Comparison of ENCODE assay signal across 20 cellular contexts in the genomic region with DNA sequence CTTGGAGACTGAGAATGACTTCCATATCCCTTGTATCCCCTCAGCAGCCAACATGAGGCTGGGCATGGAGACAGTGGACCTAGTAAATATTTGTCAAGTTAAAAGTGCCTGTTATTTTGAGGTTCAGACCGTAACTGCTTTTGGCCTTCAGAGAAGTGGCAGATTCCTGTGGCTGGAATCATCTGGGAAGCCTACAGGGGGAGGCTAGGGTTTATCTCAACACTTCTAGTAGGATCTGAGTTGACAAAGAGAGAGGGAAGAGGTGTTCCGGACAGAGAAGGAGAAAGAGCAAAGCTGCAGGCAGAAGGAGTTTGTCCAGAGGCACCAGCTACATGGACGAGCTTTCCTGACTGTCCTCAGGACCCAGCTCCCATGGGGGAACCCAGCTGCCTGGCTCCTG. TPM values are rescaled to one million over a fixed set of nuclear protein-coding genes. Genes with fewer than 3 reads are reported as not detected.
"Had no signal": no experiment of that assay in that cellular context is flagged by ENCODE, and none has a peak within 500 bp of the region (broad histone marks: within the 10 kb centered on the region; RNA-seq: fewer than 3 reads in every experiment).

No MANE protein-coding gene starts in this region.

- H3K4me3 ChIP-seq: adrenal gland, neural progenitor cell, ovary, skin epidermis had no signal

- H3K27ac Mint-ChIP-seq: activated CD8-positive, alpha-beta memory T cell treated with anti-CD3 and anti-CD28 coated beads, Interleukin-2, amount 10 ng/mL, durations not matched to agents 7 days and 5 days; immature natural killer cell; neural progenitor cell; T-helper 17 cell had no signal

- H3K4me1 ChIP-seq: adrenal gland, foreskin keratinocyte, neural progenitor cell had no signal

- H3K9me3 Mint-ChIP-seq: activated T-cell treated with anti-CD3 and anti-CD28 coated beads, Interleukin-2, amount 50 U/mL, for 4 hours; immature natural killer cell; neural progenitor cell had no signal

- ATAC-seq: activated CD8-positive, alpha-beta memory T cell treated with anti-CD3 and anti-CD28 coated beads, Interleukin-2, amount 10 ng/mL, durations not matched to agents 7 days and 5 days; activated T-cell treated with anti-CD3 and anti-CD28 coated beads, Interleukin-2, amount 50 U/mL, for 4 hours; foreskin keratinocyte; T-helper 17 cell had no signal

- H3K9me3 ChIP-seq: adrenal gland, ovary had no signal

- DNase-seq: activated CD4-positive, alpha-beta T cell treated with anti-CD3 and anti-CD28 coated beads, Interleukin-2, amount 50 U/mL, for 48 hours; activated CD8-positive, alpha-beta memory T cell treated with anti-CD3 and anti-CD28 coated beads, Interleukin-2, amount 10 ng/mL, durations not matched to agents 7 days and 5 days; activated effector memory CD4-positive, alpha-beta T cell treated with Interleukin-2 at 50 U/mL for 16 hours; activated naive CD4-positive, alpha-beta T cell treated with anti-CD3 and anti-CD28 coated beads, Interleukin-2, amount 50 U/mL, for 16 hours; activated T-cell treated with anti-CD3 and anti-CD28 coated beads, Interleukin-2, amount 50 U/mL, for 4 hours; adrenal gland; caudate nucleus; foreskin keratinocyte; immature natural killer cell; naive B cell; ovary; stimulated activated CD4-positive, alpha-beta T cell treated with anti-CD3 and anti-CD28 coated beads, Interleukin-15, amount 100 ng/mL, for 24 hours; stimulated activated CD4-positive, alpha-beta T cell treated with anti-CD3 and anti-CD28 coated beads, Interleukin-4, amount 100 ng/mL, for 24 hours; stimulated activated naive CD4-positive, alpha-beta T cell; T-helper 17 cell; WERI-Rb-1 had no signal

- H3K36me3 Mint-ChIP-seq: activated CD8-positive, alpha-beta memory T cell treated with anti-CD3 and anti-CD28 coated beads, Interleukin-2, amount 10 ng/mL, durations not matched to agents 7 days and 5 days; immature natural killer cell; naive B cell; neural progenitor cell had no signal

- H3K36me3 ChIP-seq: adrenal gland, neural progenitor cell, ovary, WERI-Rb-1 had no signal

- H3K9ac ChIP-seq: neural progenitor cell had no signal

- H3K27me3 ChIP-seq: adrenal gland, foreskin keratinocyte, neural progenitor cell, ovary had no signal

- H3K4me1 Mint-ChIP-seq: activated CD8-positive, alpha-beta memory T cell treated with anti-CD3 and anti-CD28 coated beads, Interleukin-2, amount 10 ng/mL, durations not matched to agents 7 days and 5 days; immature natural killer cell; naive B cell had no signal

- H3K27ac ChIP-seq: adrenal gland, foreskin keratinocyte, neural progenitor cell, ovary, WERI-Rb-1 had no signal

- H3K4me3 Mint-ChIP-seq: activated CD8-positive, alpha-beta memory T cell treated with anti-CD3 and anti-CD28 coated beads, Interleukin-2, amount 10 ng/mL, durations not matched to agents 7 days and 5 days; activated T-cell treated with anti-CD3 and anti-CD28 coated beads, Interleukin-2, amount 50 U/mL, for 4 hours; immature natural killer cell; naive B cell; neural progenitor cell; T-helper 17 cell had no signal

RNA-seq across cellular contexts. Expression of a gene that starts 27.0 kb away (rescaled TPM):
- total RNA-seq: activated T-cell treated with anti-CD3 and anti-CD28 coated beads, Interleukin-2, amount 50 U/mL, for 4 hours; foreskin keratinocyte; lung microvascular endothelial cell had no signal
- polyA plus RNA-seq: foreskin keratinocyte, urinary bladder had no signal
